17 cellular contexts compared by ENCODE assay signal in genomic region chr6:3340358-3340798, GRCh38.
DNase-seq lines count a peak whose midpoint lies in the region; ATAC-seq and TF ChIP-seq lines count a peak whose summit lies in the region.
"Had no signal": no experiment of that assay in that cellular context is flagged by ENCODE, and none has a peak within 500 bp of the region (broad histone marks: within the 10 kb centered on the region; RNA-seq: fewer than 3 reads in every experiment).

No MANE protein-coding gene starts in this region.

- peak overlapping the region; percentile 60 for H3K4me2 ChIP-seq in osteoblast (ENCODE audit: insufficient read depth, low read length)
- no peak overlapping the region for H3K4me2 ChIP-seq in PC-3 (ENCODE audit: low read length)

- ATAC-seq in PC-3 (no peak), HG02884 (IDR thresholded peaks at IDR 0.05; ENCODE audit: unreplicated experiment) (no peak), GM18907 (IDR thresholded peaks at IDR 0.05; ENCODE audit: unreplicated experiment) (no peak)
- ATAC-seq: activated CD8-positive, alpha-beta T cell treated with anti-CD3 and anti-CD28 coated beads for 36 hours; stimulated activated memory B cell treated with anti-CD40 and anti-IgM and Interleukin-4, amounts not matched to agents 10 μg/mL and 1 μg/mL and 100 μg/mL, for 72 hours had no signal

- no peak for TF ChIP-seq CTCF in fibroblast of the aortic adventitia (IDR thresholded peaks at IDR 0.05; ENCODE audit: insufficient read depth, low read length)
- TF ChIP-seq CTCF in osteoblast (IDR thresholded peaks at IDR 0.05; ENCODE audit: extremely low read depth, low read depth, low read length): no peak
- TF ChIP-seq CTCF in PC-3 (conservative IDR thresholded peaks at IDR 0.05; ENCODE audit: low read depth, low read length): no peak

- DNase-seq in NCI-H524 (lab: John Stamatoyannopoulos, UW): peak; percentile 13 to 51
- no peak for DNase-seq in NCI-H524 treated with DMSO at 0.1 percent for 48 hours (lab: John Stamatoyannopoulos, UW)
- peak; percentile 18 for DNase-seq in fibroblast of the aortic adventitia (ENCODE audit: low read depth)
- no peak for DNase-seq in osteoblast (ENCODE audit: insufficient read length, low spot score, missing footprints)
- no peak for DNase-seq in PC-3
- DNase-seq in NCI-H1417 treated with DMSO at 0.1 percent for 48 hours (lab: John Stamatoyannopoulos, UW): no peak
- DNase-seq: activated CD8-positive, alpha-beta T cell treated with anti-CD3 and anti-CD28 coated beads for 36 hours; activated effector memory CD4-positive, alpha-beta T cell treated with anti-CD3 and anti-CD28 coated beads, Interleukin-2, amount 50 U/mL, for 16 hours; GF-D8; H7; midbrain; MM.1S; stimulated activated CD4-positive, alpha-beta T cell treated with anti-CD3 and anti-CD28 coated beads, Interleukin-4, amount 100 ng/mL, for 4 hours had no signal

- no peaks in the 10 kb centered on the region for H3K36me3 ChIP-seq in osteoblast (ENCODE audit: insufficient read depth, low read length)
- H3K36me3 ChIP-seq in PC-3 (ENCODE audit: low read depth, low read length): no peaks in the 10 kb centered on the region

- H3K4me1 ChIP-seq in osteoblast (ENCODE audit: insufficient read depth, low read length): peaks cover 47% of the 10 kb centered on the region
- H3K4me1 ChIP-seq in PC-3 (ENCODE audit: insufficient read depth, low read length): peaks cover 12% of the 10 kb centered on the region

- H2AFZ ChIP-seq in osteoblast (ENCODE audit: low read length): peak overlapping the region; percentile 12
- no peak overlapping the region for H2AFZ ChIP-seq in PC-3 (ENCODE audit: low read length)

- BruUV-seq in PC-3 (replicated peaks; lab: Mats Ljungman, UMichigan): no TSS peak

- H3K9ac ChIP-seq in PC-3 (ENCODE audit: low read length): no peak overlapping the region

- H3K27ac ChIP-seq in osteoblast (ENCODE audit: low read depth, low read length) (peak overlapping the region; percentile 97), PC-3 (ENCODE audit: low read length) (no peak overlapping the region)
- H3K27ac ChIP-seq: 22Rv1 had no signal

- no peaks in the 10 kb centered on the region for H3K9me3 ChIP-seq in osteoblast (ENCODE audit: low read depth, low read length)
- H3K9me3 ChIP-seq in PC-3 (ENCODE audit: low read length): no peaks in the 10 kb centered on the region

- CTCF ChIA-PET in PC-3 (lab: Charles Lee): no interaction called here

- H3K9me2 ChIP-seq in PC-3 (replicated peaks; ENCODE audit: low read length): no peaks in the 10 kb centered on the region

- H3K79me2 ChIP-seq in osteoblast (ENCODE audit: insufficient read depth, low read length) (peaks cover 9% of the 10 kb centered on the region), PC-3 (ENCODE audit: low read length) (no peaks in the 10 kb centered on the region)

- H4K20me1 ChIP-seq in osteoblast (ENCODE audit: insufficient read depth, low read length): no peaks in the 10 kb centered on the region
- H4K20me1 ChIP-seq in PC-3 (ENCODE audit: low read length): no peaks in the 10 kb centered on the region

- no peaks in the 10 kb centered on the region for H3F3A ChIP-seq in PC-3 (ENCODE audit: low read length, unreplicated experiment)

- H3K4me3 ChIP-seq in fibroblast of the aortic adventitia (ENCODE audit: low read depth, low read length): no peak overlapping the region
- peak overlapping the region; percentile 30 for H3K4me3 ChIP-seq in osteoblast (ENCODE audit: insufficient read depth, low read length)
- no peak overlapping the region for H3K4me3 ChIP-seq in PC-3 (ENCODE audit: low read length)

- intact Hi-C loops in PC-3 (cut with micrococcal nuclease): no loop called here

- no peaks in the 10 kb centered on the region for H3K27me3 ChIP-seq in osteoblast (ENCODE audit: insufficient read depth, low read length)
- no peaks in the 10 kb centered on the region for H3K27me3 ChIP-seq in PC-3 (ENCODE audit: low read length)

- POLR2A ChIA-PET in PC-3 (lab: Charles Lee; ENCODE audit: unreplicated experiment): interaction anchor here (0.7 kb wide), 1 partner anchor 368 kb away, joined by 5 read pairs; no protein-coding TSS in a partner anchor

Comparison
In these comparisons a context has a peak if more than half of its experiments do, and no peak if none do; other contexts are left out.
1. DNase-seq: peak in NCI-H524 (2 of 2) and fibroblast of the aortic adventitia (single experiment); none in NCI-H524 treated with DMSO at 0.1 percent for 48 hours (single experiment), osteoblast (single experiment), PC-3 (single experiment) and NCI-H1417 treated with DMSO at 0.1 percent for 48 hours (single experiment).